Comparison of ENCODE assay signal across 17 cellular contexts in genomic region chr1:173002891-173003582, GRCh38. TPM values are rescaled to one million over a fixed set of nuclear protein-coding genes. Genes with fewer than 3 reads are reported as not detected.
DNase-seq lines count a peak whose midpoint lies in the region; TF ChIP-seq lines count a peak whose summit lies in the region.
"Had no signal": no experiment of that assay in that cellular context is flagged by ENCODE, and none has a peak within 500 bp of the region (broad histone marks: within the 10 kb centered on the region; RNA-seq: fewer than 3 reads in every experiment).

No MANE protein-coding gene starts in this region.

- H3K79me2 ChIP-seq in ACC112 (ENCODE audit: control insufficient read depth, insufficient read depth, low read length, unreplicated experiment) = no peaks in the 10 kb centered on the region
- H3K79me2 ChIP-seq in fibroblast of lung (ENCODE audit: control insufficient read depth, insufficient read depth, low read length) = no peaks in the 10 kb centered on the region

- H3K27ac ChIP-seq in ACC112 (ENCODE audit: low read depth, low read length) = peak overlapping the region; percentile 84
- H3K27ac ChIP-seq in SJSA1 = 0 out of 2 replicates have a peak overlapping the region, but pooled peaks have one; percentile 9
- no peak overlapping the region for H3K27ac ChIP-seq in fibroblast of lung (ENCODE audit: insufficient read depth, low read length)
- H3K27ac ChIP-seq: ascending aorta; BLaER1 treated with 17β-estradiol and CSF1 and Interleukin-3, amounts not matched to agents 10 nM and 100 nM had no signal

- no peaks in the 10 kb centered on the region for H4K20me1 ChIP-seq in fibroblast of lung (ENCODE audit: control insufficient read depth, extremely low read depth, insufficient read depth, low read length)
- H4K20me1 ChIP-seq: BLaER1 treated with 17β-estradiol and CSF1 and Interleukin-3, amounts not matched to agents 10 nM and 100 nM had no signal

- no peak overlapping the region for H3K9ac ChIP-seq in fibroblast of lung (ENCODE audit: insufficient read depth, low read length)
- H3K9ac ChIP-seq: BLaER1 treated with 17β-estradiol and CSF1 and Interleukin-3, amounts not matched to agents 10 nM and 100 nM had no signal

- H3K36me3 ChIP-seq in ACC112 (ENCODE audit: insufficient read depth, low read length) (peaks cover 4% of the 10 kb centered on the region; the same call in 1 of the 2 replicates), SJSA1 (no peaks in the 10 kb centered on the region), fibroblast of lung (ENCODE audit: control insufficient read depth, insufficient read depth, low read length) (no peaks in the 10 kb centered on the region)
- H3K36me3 ChIP-seq: ascending aorta; BLaER1 treated with 17β-estradiol and CSF1 and Interleukin-3, amounts not matched to agents 10 nM and 100 nM had no signal

- H3K9me3 ChIP-seq in SJSA1 (replicated peaks) (peaks cover 2% of the 10 kb centered on the region; the same call in 1 of the 2 replicates), fibroblast of lung (ENCODE audit: control insufficient read depth, insufficient read depth, low read depth, low read length) (no peaks in the 10 kb centered on the region)

- H2AFZ ChIP-seq in ACC112 (ENCODE audit: low read length, unreplicated experiment) = peak overlapping the region; percentile 47
- no peak overlapping the region for H2AFZ ChIP-seq in fibroblast of lung (ENCODE audit: low read length)

- no peak overlapping the region for H3K4me2 ChIP-seq in fibroblast of lung (ENCODE audit: extremely low read depth, insufficient read depth, low read length)
- H3K4me2 ChIP-seq: BLaER1 treated with 17β-estradiol and CSF1 and Interleukin-3, amounts not matched to agents 10 nM and 100 nM had no signal

- H3K4me3 ChIP-seq in ACC112 (ENCODE audit: low read depth, low read length) (no peak overlapping the region), SJSA1 (no peak overlapping the region), fibroblast of lung (replicated peaks in 1 of 4; ENCODE audit: control extremely low read depth in 1 of 4, insufficient read depth in 1 of 4, low read depth in 3 of 4, low read length in 4 of 4) (no peak overlapping the region)
- H3K4me3 ChIP-seq: ascending aorta; BLaER1 treated with 17β-estradiol and CSF1 and Interleukin-3, amounts not matched to agents 10 nM and 100 nM; mucosa of descending colon had no signal

- H3K27me3 ChIP-seq in ACC112 (ENCODE audit: insufficient read depth, low read length) = no peaks in the 10 kb centered on the region
- H3K27me3 ChIP-seq in SJSA1 (replicated peaks) = no peaks in the 10 kb centered on the region
- no peaks in the 10 kb centered on the region for H3K27me3 ChIP-seq in fibroblast of lung (ENCODE audit: control insufficient read depth, insufficient read depth, low read length)
- H3K27me3 ChIP-seq: ascending aorta; BLaER1 treated with 17β-estradiol and CSF1 and Interleukin-3, amounts not matched to agents 10 nM and 100 nM had no signal

- H3K4me1 ChIP-seq in ACC112 (ENCODE audit: control insufficient read depth, insufficient read depth, low read length, unreplicated experiment) (peaks cover 13% of the 10 kb centered on the region), SJSA1 (replicated peaks) (peaks cover 5% of the 10 kb centered on the region; the same call in 1 of the 2 replicates), fibroblast of lung (ENCODE audit: control insufficient read depth, extremely low read depth, insufficient read depth, low read length) (no peaks in the 10 kb centered on the region)
- H3K4me1 ChIP-seq: ascending aorta had no signal

- DNase-seq in GOT3 (lab: John Stamatoyannopoulos, UW) (peak; percentile 84), SJSA1 (ENCODE audit: low read depth in 1 of 2, low spot score in 2 of 2) (no peak), fibroblast of lung (ENCODE audit: low read depth in 2 of 2) (peak; percentile 80 to 89), amniotic stem cell (lab: John Stamatoyannopoulos, UW) (no peak), NCI-H2107 treated with DMSO at 0.1 percent for 48 hours (lab: John Stamatoyannopoulos, UW; ENCODE audit: unreplicated experiment) (no peak), NCI-H2081 (lab: John Stamatoyannopoulos, UW) (no peak)
- no peak for DNase-seq in effector CD4-positive, alpha-beta T cell
- DNase-seq: activated CD4-positive, alpha-beta T cell treated with anti-CD3 and anti-CD28 coated beads for 4 hours; activated T-cell treated with anti-CD3 and anti-CD28 coated beads, Interleukin-2, amount 50 U/mL, for 72 hours; GDM1; mucosa of descending colon; NCI-H187 treated with DMSO at 0.1 percent for 48 hours; SW 1271 had no signal

- no peak for TF ChIP-seq CTCF in fibroblast of lung (conservative IDR thresholded peaks at IDR 0.05 in 1 of 2, IDR thresholded peaks at IDR 0.05 in 1 of 2; ENCODE audit: low read depth in 1 of 2, low read length in 2 of 2)

RNA-seq across cellular contexts. Expression of gene TNFSF18, which starts 47.7 kb away (rescaled TPM):
- total RNA-seq in SJSA1 (2014; rRNA removed; shearing (Covaris generic)) = 0.05 TPM in 1 of 2 replicates, not detected in the other
- 0.33 and 0.77 TPM in 2 replicates for total RNA-seq in fibroblast of lung
- 0.32 and 5.5 TPM in 2 replicates for polyA plus RNA-seq in fibroblast of lung
- polyA plus RNA-seq in fibroblast of lung (2012) = 0.18 and 2.8 TPM in 2 replicates
- not detected in 2 replicates for polyA minus RNA-seq in fibroblast of lung (ENCODE audit: low replicate concordance)
- total RNA-seq: activated T-cell treated with anti-CD3 and anti-CD28 coated beads, Interleukin-2, amount 50 U/mL, for 72 hours; ascending aorta had no signal
- polyA plus RNA-seq: IgD-negative memory B cell had no signal

Comparison
In these comparisons a context has a peak if more than half of its experiments do, and no peak if none do; other contexts are left out.
1. DNase-seq: peak in GOT3 (single experiment) and fibroblast of lung (2 of 2); none in SJSA1 (0 of 2), amniotic stem cell (single experiment), effector CD4-positive, alpha-beta T cell (single experiment), NCI-H2107 treated with DMSO at 0.1 percent for 48 hours (single experiment) and NCI-H2081 (0 of 2).